Comparison of ENCODE assay signal across 1 cellular context in the genomic region with DNA sequence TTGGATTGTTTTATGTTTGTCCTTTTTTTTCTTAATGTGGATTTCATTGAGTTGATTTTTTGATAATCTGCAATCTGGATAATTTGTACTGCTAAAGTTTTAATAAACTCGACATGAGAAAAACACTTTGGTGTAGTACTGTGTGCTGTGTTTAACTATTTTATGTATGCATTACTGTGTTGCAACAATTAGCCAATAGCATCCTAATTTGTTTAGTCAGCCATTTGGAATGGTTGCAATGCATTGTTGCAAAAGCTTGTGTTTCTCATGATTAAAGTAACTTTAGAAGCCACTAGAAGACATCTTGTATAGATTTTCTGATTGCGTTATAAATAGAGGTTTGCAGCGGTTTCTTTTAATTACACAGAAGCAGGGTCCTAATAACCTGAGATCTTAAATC.
A peak's percentile ranks its signal among the peaks of the same experiment; 100 is the strongest.
TF ChIP-seq lines count a peak whose summit lies in the region.

No MANE protein-coding gene starts in this region.

TF ChIP-seq in HepG2, 621 proteins besides CTCF, POLR2A, EP300 and RAD21:
- TF ChIP-seq, protein P1, sequence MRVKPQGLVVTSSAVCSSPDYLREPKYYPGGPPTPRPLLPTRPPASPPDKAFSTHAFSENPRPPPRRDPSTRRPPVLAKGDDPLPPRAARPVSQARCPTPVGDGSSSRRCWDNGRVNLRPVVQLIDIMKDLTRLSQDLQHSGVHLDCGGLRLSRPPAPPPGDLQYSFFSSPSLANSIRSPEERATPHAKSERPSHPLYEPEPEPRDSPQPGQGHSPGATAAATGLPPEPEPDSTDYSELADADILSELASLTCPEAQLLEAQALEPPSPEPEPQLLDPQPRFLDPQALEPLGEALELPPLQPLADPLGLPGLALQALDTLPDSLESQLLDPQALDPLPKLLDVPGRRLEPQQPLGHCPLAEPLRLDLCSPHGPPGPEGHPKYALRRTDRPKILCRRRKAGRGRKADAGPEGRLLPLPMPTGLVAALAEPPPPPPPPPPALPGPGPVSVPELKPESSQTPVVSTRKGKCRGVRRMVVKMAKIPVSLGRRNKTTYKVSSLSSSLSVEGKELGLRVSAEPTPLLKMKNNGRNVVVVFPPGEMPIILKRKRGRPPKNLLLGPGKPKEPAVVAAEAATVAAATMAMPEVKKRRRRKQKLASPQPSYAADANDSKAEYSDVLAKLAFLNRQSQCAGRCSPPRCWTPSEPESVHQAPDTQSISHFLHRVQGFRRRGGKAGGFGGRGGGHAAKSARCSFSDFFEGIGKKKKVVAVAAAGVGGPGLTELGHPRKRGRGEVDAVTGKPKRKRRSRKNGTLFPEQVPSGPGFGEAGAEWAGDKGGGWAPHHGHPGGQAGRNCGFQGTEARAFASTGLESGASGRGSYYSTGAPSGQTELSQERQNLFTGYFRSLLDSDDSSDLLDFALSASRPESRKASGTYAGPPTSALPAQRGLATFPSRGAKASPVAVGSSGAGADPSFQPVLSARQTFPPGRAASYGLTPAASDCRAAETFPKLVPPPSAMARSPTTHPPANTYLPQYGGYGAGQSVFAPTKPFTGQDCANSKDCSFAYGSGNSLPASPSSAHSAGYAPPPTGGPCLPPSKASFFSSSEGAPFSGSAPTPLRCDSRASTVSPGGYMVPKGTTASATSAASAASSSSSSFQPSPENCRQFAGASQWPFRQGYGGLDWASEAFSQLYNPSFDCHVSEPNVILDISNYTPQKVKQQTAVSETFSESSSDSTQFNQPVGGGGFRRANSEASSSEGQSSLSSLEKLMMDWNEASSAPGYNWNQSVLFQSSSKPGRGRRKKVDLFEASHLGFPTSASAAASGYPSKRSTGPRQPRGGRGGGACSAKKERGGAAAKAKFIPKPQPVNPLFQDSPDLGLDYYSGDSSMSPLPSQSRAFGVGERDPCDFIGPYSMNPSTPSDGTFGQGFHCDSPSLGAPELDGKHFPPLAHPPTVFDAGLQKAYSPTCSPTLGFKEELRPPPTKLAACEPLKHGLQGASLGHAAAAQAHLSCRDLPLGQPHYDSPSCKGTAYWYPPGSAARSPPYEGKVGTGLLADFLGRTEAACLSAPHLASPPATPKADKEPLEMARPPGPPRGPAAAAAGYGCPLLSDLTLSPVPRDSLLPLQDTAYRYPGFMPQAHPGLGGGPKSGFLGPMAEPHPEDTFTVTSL (CRISPR knock-in tag; IDR thresholded peaks at IDR 0.05; ENCODE audit: borderline replicate concordance), result no peak
- TF ChIP-seq MAFF (IDR thresholded peaks at IDR 0.05; ENCODE audit: low read depth, low read length) (peak; percentile 72), CEBPB (IDR thresholded peaks at IDR 0.05; ENCODE audit: borderline replicate concordance, low read depth, low read length) (peak; percentile 81), ZNF747 (CRISPR knock-in tag; IDR thresholded peaks at IDR 0.05; ENCODE audit: borderline replicate concordance) (no peak), MAFK (conservative IDR thresholded peaks at IDR 0.05 in 1 of 2, IDR thresholded peaks at IDR 0.05 in 1 of 2; ENCODE audit: low read length in 2 of 2) (peak; percentile 76 to 84), ZNF768 (CRISPR knock-in tag; IDR thresholded peaks at IDR 0.05) (no peak)
TF ChIP-seq in HepG2: peak in this region for 3.
